ENCODE assay signal across 2 cellular contexts in the genomic region with DNA sequence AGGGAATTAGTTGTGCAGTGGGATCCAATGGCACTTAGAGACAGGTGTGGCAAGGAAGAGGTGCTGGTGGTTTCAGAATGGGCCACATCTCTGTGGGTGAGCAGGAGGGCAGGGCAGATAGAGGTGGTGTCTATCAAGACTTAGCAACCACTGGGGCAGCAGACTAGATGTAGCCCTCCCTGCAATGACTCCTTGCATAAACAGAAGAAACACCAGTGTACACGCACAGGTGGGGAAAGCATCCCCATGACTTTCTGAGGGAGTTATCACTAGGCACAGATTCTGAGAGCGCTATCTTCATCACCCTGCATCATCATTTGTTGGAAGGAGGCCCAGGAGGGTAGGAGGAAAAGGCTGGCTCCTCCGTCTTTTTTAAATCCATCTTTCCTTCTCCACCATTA.
TF ChIP-seq lines count a peak whose summit lies in the region.

No MANE protein-coding gene starts in this region.

TF ChIP-seq in IMR-90, 13 proteins besides CTCF, POLR2A, EP300 and RAD21 (continued from another document):
- TF ChIP-seq, protein P1, sequence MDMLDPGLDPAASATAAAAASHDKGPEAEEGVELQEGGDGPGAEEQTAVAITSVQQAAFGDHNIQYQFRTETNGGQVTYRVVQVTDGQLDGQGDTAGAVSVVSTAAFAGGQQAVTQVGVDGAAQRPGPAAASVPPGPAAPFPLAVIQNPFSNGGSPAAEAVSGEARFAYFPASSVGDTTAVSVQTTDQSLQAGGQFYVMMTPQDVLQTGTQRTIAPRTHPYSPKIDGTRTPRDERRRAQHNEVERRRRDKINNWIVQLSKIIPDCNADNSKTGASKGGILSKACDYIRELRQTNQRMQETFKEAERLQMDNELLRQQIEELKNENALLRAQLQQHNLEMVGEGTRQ (IDR thresholded peaks at IDR 0.05; ENCODE audit: low read depth, low read length) = no peak
- TF ChIP-seq NFE2L2 (IDR thresholded peaks at IDR 0.05; ENCODE audit: low read depth, low read length) = no peak
- TF ChIP-seq BHLHE40 (IDR thresholded peaks at IDR 0.05; ENCODE audit: low read depth, low read length) = no peak
- no peak for TF ChIP-seq RCOR1 (IDR thresholded peaks at IDR 0.05; ENCODE audit: insufficient replicate concordance, low read length)
- TF ChIP-seq MAZ (IDR thresholded peaks at IDR 0.05; ENCODE audit: borderline replicate concordance, low read depth, low read length) = no peak
- TF ChIP-seq MAFK (IDR thresholded peaks at IDR 0.05; ENCODE audit: low read depth, low read length) = no peak

TF ChIP-seq in SK-N-SH treated with all-trans-retinoic acid at 6 μM for 48 hours, 23 proteins besides CTCF, POLR2A, EP300 and RAD21:
- TF ChIP-seq, protein P2, sequence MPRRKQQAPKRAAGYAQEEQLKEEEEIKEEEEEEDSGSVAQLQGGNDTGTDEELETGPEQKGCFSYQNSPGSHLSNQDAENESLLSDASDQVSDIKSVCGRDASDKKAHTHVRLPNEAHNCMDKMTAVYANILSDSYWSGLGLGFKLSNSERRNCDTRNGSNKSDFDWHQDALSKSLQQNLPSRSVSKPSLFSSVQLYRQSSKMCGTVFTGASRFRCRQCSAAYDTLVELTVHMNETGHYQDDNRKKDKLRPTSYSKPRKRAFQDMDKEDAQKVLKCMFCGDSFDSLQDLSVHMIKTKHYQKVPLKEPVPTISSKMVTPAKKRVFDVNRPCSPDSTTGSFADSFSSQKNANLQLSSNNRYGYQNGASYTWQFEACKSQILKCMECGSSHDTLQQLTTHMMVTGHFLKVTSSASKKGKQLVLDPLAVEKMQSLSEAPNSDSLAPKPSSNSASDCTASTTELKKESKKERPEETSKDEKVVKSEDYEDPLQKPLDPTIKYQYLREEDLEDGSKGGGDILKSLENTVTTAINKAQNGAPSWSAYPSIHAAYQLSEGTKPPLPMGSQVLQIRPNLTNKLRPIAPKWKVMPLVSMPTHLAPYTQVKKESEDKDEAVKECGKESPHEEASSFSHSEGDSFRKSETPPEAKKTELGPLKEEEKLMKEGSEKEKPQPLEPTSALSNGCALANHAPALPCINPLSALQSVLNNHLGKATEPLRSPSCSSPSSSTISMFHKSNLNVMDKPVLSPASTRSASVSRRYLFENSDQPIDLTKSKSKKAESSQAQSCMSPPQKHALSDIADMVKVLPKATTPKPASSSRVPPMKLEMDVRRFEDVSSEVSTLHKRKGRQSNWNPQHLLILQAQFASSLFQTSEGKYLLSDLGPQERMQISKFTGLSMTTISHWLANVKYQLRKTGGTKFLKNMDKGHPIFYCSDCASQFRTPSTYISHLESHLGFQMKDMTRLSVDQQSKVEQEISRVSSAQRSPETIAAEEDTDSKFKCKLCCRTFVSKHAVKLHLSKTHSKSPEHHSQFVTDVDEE (CRISPR knock-in tag; IDR thresholded peaks at IDR 0.05) = no peak
- no peak for TF ChIP-seq TCF4 (CRISPR knock-in tag; IDR thresholded peaks at IDR 0.05; ENCODE audit: borderline replicate concordance)
- TF ChIP-seq ZC3H10 (CRISPR knock-in tag; IDR thresholded peaks at IDR 0.05) = no peak
- no peak for TF ChIP-seq ZNF565 (CRISPR knock-in tag; conservative IDR thresholded peaks at IDR 0.05; ENCODE audit: low read depth)
- no peak for TF ChIP-seq ZFP30 (CRISPR knock-in tag; IDR thresholded peaks at IDR 0.05)
- TF ChIP-seq, protein P3, sequence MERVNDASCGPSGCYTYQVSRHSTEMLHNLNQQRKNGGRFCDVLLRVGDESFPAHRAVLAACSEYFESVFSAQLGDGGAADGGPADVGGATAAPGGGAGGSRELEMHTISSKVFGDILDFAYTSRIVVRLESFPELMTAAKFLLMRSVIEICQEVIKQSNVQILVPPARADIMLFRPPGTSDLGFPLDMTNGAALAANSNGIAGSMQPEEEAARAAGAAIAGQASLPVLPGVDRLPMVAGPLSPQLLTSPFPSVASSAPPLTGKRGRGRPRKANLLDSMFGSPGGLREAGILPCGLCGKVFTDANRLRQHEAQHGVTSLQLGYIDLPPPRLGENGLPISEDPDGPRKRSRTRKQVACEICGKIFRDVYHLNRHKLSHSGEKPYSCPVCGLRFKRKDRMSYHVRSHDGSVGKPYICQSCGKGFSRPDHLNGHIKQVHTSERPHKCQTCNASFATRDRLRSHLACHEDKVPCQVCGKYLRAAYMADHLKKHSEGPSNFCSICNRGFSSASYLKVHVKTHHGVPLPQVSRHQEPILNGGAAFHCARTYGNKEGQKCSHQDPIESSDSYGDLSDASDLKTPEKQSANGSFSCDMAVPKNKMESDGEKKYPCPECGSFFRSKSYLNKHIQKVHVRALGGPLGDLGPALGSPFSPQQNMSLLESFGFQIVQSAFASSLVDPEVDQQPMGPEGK (CRISPR knock-in tag; IDR thresholded peaks at IDR 0.05; ENCODE audit: borderline replicate concordance) = no peak
- TF ChIP-seq, protein P4, sequence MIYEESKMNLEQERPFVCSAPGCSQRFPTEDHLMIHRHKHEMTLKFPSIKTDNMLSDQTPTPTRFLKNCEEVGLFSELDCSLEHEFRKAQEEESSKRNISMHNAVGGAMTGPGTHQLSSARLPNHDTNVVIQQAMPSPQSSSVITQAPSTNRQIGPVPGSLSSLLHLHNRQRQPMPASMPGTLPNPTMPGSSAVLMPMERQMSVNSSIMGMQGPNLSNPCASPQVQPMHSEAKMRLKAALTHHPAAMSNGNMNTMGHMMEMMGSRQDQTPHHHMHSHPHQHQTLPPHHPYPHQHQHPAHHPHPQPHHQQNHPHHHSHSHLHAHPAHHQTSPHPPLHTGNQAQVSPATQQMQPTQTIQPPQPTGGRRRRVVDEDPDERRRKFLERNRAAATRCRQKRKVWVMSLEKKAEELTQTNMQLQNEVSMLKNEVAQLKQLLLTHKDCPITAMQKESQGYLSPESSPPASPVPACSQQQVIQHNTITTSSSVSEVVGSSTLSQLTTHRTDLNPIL (CRISPR knock-in tag; IDR thresholded peaks at IDR 0.05; ENCODE audit: low read depth) = no peak
- no peak for TF ChIP-seq ZNF70 (CRISPR knock-in tag; IDR thresholded peaks at IDR 0.05)
- no peak for TF ChIP-seq ZNF8 (CRISPR knock-in tag; IDR thresholded peaks at IDR 0.05)
- no peak for TF ChIP-seq ISL1 (CRISPR knock-in tag; IDR thresholded peaks at IDR 0.05)
- no peak for TF ChIP-seq SNAI2 (CRISPR knock-in tag; IDR thresholded peaks at IDR 0.05)
- no peak for TF ChIP-seq RARB (CRISPR knock-in tag; IDR thresholded peaks at IDR 0.05)
- TF ChIP-seq, protein P5, sequence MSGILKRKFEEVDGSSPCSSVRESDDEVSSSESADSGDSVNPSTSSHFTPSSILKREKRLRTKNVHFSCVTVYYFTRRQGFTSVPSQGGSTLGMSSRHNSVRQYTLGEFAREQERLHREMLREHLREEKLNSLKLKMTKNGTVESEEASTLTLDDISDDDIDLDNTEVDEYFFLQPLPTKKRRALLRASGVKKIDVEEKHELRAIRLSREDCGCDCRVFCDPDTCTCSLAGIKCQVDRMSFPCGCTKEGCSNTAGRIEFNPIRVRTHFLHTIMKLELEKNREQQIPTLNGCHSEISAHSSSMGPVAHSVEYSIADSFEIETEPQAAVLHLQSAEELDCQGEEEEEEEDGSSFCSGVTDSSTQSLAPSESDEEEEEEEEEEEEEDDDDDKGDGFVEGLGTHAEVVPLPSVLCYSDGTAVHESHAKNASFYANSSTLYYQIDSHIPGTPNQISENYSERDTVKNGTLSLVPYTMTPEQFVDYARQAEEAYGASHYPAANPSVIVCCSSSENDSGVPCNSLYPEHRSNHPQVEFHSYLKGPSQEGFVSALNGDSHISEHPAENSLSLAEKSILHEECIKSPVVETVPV (CRISPR knock-in tag; IDR thresholded peaks at IDR 0.05) = no peak
- TF ChIP-seq GLIS3 (CRISPR knock-in tag; IDR thresholded peaks at IDR 0.05) = no peak
- TF ChIP-seq, protein P6, sequence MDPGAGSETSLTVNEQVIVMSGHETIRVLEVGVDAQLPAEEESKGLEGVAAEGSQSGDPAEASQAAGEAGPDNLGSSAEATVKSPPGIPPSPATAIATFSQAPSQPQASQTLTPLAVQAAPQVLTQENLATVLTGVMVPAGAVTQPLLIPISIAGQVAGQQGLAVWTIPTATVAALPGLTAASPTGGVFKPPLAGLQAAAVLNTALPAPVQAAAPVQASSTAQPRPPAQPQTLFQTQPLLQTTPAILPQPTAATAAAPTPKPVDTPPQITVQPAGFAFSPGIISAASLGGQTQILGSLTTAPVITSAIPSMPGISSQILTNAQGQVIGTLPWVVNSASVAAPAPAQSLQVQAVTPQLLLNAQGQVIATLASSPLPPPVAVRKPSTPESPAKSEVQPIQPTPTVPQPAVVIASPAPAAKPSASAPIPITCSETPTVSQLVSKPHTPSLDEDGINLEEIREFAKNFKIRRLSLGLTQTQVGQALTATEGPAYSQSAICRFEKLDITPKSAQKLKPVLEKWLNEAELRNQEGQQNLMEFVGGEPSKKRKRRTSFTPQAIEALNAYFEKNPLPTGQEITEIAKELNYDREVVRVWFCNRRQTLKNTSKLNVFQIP (CRISPR knock-in tag; IDR thresholded peaks at IDR 0.05; ENCODE audit: borderline replicate concordance, low read depth) = no peak
- no peak for TF ChIP-seq BACH2 (CRISPR knock-in tag; IDR thresholded peaks at IDR 0.05; ENCODE audit: borderline replicate concordance)
- no peak for TF ChIP-seq ZFP3 (CRISPR knock-in tag; IDR thresholded peaks at IDR 0.05)
- no peak for TF ChIP-seq ARNTL (CRISPR knock-in tag; IDR thresholded peaks at IDR 0.05; ENCODE audit: borderline replicate concordance, low read depth)
- no peak for TF ChIP-seq TOX (CRISPR knock-in tag; IDR thresholded peaks at IDR 0.05; ENCODE audit: borderline replicate concordance)
TF ChIP-seq in SK-N-SH treated with all-trans-retinoic acid at 6 μM for 48 hours: peak in this region for 0.
